In the genomic region with DNA sequence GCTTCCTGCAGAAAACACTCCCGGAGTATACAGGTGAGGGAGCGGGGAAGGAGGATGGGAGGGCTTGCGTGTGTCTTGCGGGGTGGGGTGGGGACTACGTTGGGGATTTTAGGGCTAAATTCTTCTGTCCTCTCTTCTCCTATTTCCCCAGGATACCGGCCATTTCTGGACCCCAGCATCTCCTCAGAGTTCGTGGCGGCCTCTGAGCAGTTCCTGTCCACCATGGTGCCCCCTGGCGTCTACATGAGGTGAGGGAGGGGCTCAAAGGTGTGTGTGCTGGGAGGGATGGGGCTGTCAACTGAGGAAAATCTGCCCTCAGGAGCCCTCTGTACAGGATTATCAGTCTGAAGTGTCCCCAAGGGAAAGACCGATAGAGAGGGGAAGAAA, we compare ENCODE assay signal across 12 cellular contexts. TPM values are rescaled to one million over a fixed set of nuclear protein-coding genes. Genes with fewer than 3 reads are reported as not detected.
DNase-seq lines count a peak whose midpoint lies in the region; ATAC-seq and TF ChIP-seq lines count a peak whose summit lies in the region.
"Had no signal": no experiment of that assay in that cellular context is flagged by ENCODE, and none has a peak within 500 bp of the region (broad histone marks: within the 10 kb centered on the region; RNA-seq: fewer than 3 reads in every experiment).

No MANE protein-coding gene starts in this region.

- H3K4me3 ChIP-seq in MG63 = no peak overlapping the region
- H3K4me3 ChIP-seq: adrenal gland, SJSA1 had no signal

- H3K9me3 Mint-ChIP-seq in activated T-cell treated with anti-CD3 and anti-CD28 coated beads, Interleukin-2, amount 50 U/mL, for 24 hours = no peaks in the 10 kb centered on the region
- H3K9me3 Mint-ChIP-seq in effector memory CD8-positive, alpha-beta T cell = no peaks in the 10 kb centered on the region
- no peaks in the 10 kb centered on the region for H3K9me3 Mint-ChIP-seq in progenitor cell of endocrine pancreas (ENCODE audit: low read depth)

- H3K4me3 Mint-ChIP-seq in activated T-cell treated with anti-CD3 and anti-CD28 coated beads, Interleukin-2, amount 50 U/mL, for 24 hours = peak overlapping the region; percentile 36
- H3K4me3 Mint-ChIP-seq in effector memory CD8-positive, alpha-beta T cell = peak overlapping the region in 1 of 2 donors; percentile 72
- no peak overlapping the region for H3K4me3 Mint-ChIP-seq in progenitor cell of endocrine pancreas (ENCODE audit: low read depth)

- H3K27me3 Mint-ChIP-seq in activated T-cell treated with anti-CD3 and anti-CD28 coated beads, Interleukin-2, amount 50 U/mL, for 24 hours = peaks cover 44% of the 10 kb centered on the region
- peaks cover 48 to 56% of the 10 kb centered on the region in 2 donors for H3K27me3 Mint-ChIP-seq in effector memory CD8-positive, alpha-beta T cell
- peaks cover 49% of the 10 kb centered on the region for H3K27me3 Mint-ChIP-seq in progenitor cell of endocrine pancreas

- H3K4me1 Mint-ChIP-seq in activated T-cell treated with anti-CD3 and anti-CD28 coated beads, Interleukin-2, amount 50 U/mL, for 24 hours (ENCODE audit: low read depth) = peaks cover 11% of the 10 kb centered on the region
- H3K4me1 Mint-ChIP-seq in effector memory CD8-positive, alpha-beta T cell (ENCODE audit: low read depth in 2 of 2) = peaks cover 7 to 8% of the 10 kb centered on the region in 2 donors
- peaks cover 5% of the 10 kb centered on the region for H3K4me1 Mint-ChIP-seq in progenitor cell of endocrine pancreas (ENCODE audit: low read depth)

- H3K27me3 ChIP-seq in MG63 = no peaks in the 10 kb centered on the region
- H3K27me3 ChIP-seq: adrenal gland had no signal

- DNase-seq in activated T-cell treated with anti-CD3 and anti-CD28 coated beads, Interleukin-2, amount 50 U/mL, for 24 hours = no peak
- DNase-seq in activated T-cell treated with anti-CD3 and anti-CD28 coated beads, Interleukin-2, amount 50 U/mL, for 1 hour = no peak
- DNase-seq in HuH-7 (ENCODE audit: low spot score) = peak; percentile 39
- DNase-seq in effector memory CD8-positive, alpha-beta T cell = no peak
- DNase-seq in progenitor cell of endocrine pancreas (ENCODE audit: low spot score, unreplicated experiment) = no peak
- no peak for DNase-seq in MG63
- no peak for DNase-seq in midbrain (lab: John Stamatoyannopoulos, UW)
- DNase-seq: adrenal gland had no signal

- no peaks in the 10 kb centered on the region for H3K9me3 ChIP-seq in MG63
- H3K9me3 ChIP-seq: adrenal gland, SJSA1 had no signal

- H3K36me3 ChIP-seq in MG63 = no peaks in the 10 kb centered on the region
- H3K36me3 ChIP-seq: adrenal gland, SJSA1 had no signal

- peak; percentile 35 for ATAC-seq in effector memory CD8-positive, alpha-beta T cell (replicated peaks)
- ATAC-seq in HG02938 (IDR thresholded peaks at IDR 0.05; ENCODE audit: unreplicated experiment) = no peak

- H3K36me3 Mint-ChIP-seq in activated T-cell treated with anti-CD3 and anti-CD28 coated beads, Interleukin-2, amount 50 U/mL, for 24 hours (ENCODE audit: low read depth) = no peaks in the 10 kb centered on the region
- H3K36me3 Mint-ChIP-seq in effector memory CD8-positive, alpha-beta T cell (ENCODE audit: insufficient read depth) = peaks cover 4% of the 10 kb centered on the region
- peaks cover 1% of the 10 kb centered on the region for H3K36me3 Mint-ChIP-seq in progenitor cell of endocrine pancreas (ENCODE audit: insufficient read depth)

- TF ChIP-seq CTCF in progenitor cell of endocrine pancreas (IDR thresholded peaks at IDR 0.05; ENCODE audit: unreplicated experiment) = peak; percentile 40

- H3K27ac Mint-ChIP-seq in activated T-cell treated with anti-CD3 and anti-CD28 coated beads, Interleukin-2, amount 50 U/mL, for 24 hours = no peak overlapping the region
- no peak overlapping the region for H3K27ac Mint-ChIP-seq in effector memory CD8-positive, alpha-beta T cell
- H3K27ac Mint-ChIP-seq in progenitor cell of endocrine pancreas = peak overlapping the region; percentile 59

RNA-seq across cellular contexts. Expression of a gene that starts 6.6 kb away (rescaled TPM):
- total RNA-seq in progenitor cell of endocrine pancreas = 1.4 and 1.6 TPM in 2 replicates
- not detected in 2 replicates for total RNA-seq in MG63 (2014; rRNA removed; shearing (Covaris generic); ENCODE audit: low replicate concordance)
- total RNA-seq: NCI-H460, SJSA1 had no signal

RNA-seq across cellular contexts. Expression of a gene that starts 6.7 kb away (rescaled TPM):
- 1.3 and 1.4 TPM in 2 replicates for total RNA-seq in progenitor cell of endocrine pancreas
- total RNA-seq in MG63 (2014; rRNA removed; shearing (Covaris generic); ENCODE audit: low replicate concordance) = not detected in 2 replicates
- total RNA-seq: SJSA1 had no signal

RNA-seq across cellular contexts. Expression of a gene that starts 22.2 kb away (rescaled TPM):
- not detected in 2 replicates for total RNA-seq in progenitor cell of endocrine pancreas
- total RNA-seq in MG63 (2014; rRNA removed; shearing (Covaris generic); ENCODE audit: low replicate concordance) = not detected in 2 replicates
- total RNA-seq: MCF 10A, NCI-H460, SJSA1 had no signal

RNA-seq across cellular contexts. Expression of a gene that starts 22.4 kb away (rescaled TPM):
- 0.53 and 1.1 TPM in 2 replicates for total RNA-seq in progenitor cell of endocrine pancreas
- not detected in 2 replicates for total RNA-seq in MG63 (2014; rRNA removed; shearing (Covaris generic); ENCODE audit: low replicate concordance)
- total RNA-seq: SJSA1 had no signal

RNA-seq across cellular contexts. Expression of a gene that starts 51.4 kb away (rescaled TPM):
- total RNA-seq in progenitor cell of endocrine pancreas = 61.1 and 61.7 TPM in 2 replicates
- 0.33 TPM in 1 of 2 replicates, not detected in the other for total RNA-seq in MG63 (2014; rRNA removed; shearing (Covaris generic); ENCODE audit: low replicate concordance)
